ENCODE assay signal across 17 cellular contexts in genomic region chr5:41656597-41656996, GRCh38.
"Had no signal": no experiment of that assay in that cellular context is flagged by ENCODE, and none has a peak within 500 bp of the region (broad histone marks: within the 10 kb centered on the region; RNA-seq: fewer than 3 reads in every experiment).

No MANE protein-coding gene starts in this region.

- FAIRE-seq: endothelial cell of umbilical vein, islet of Langerhans, urothelium cell line had no signal

- H3K4me1 ChIP-seq: esophagus squamous epithelium, thyroid gland had no signal

- ATAC-seq: activated naive CD4-positive, alpha-beta T cell treated with anti-CD3 and anti-CD28 coated beads, Interleukin-2, amount 50 U/mL, for 72 hours; left lobe of liver had no signal

- H3K27ac ChIP-seq: cardiac muscle cell, esophagus squamous epithelium, thyroid gland, WERI-Rb-1 had no signal

- H3K27me3 ChIP-seq: cardiac muscle cell, esophagus squamous epithelium, thyroid gland had no signal

- H3K36me3 ChIP-seq: cardiac muscle cell, esophagus squamous epithelium, thyroid gland, WERI-Rb-1 had no signal

- H3K4me3 ChIP-seq: cardiac muscle cell, esophagus squamous epithelium, thyroid gland had no signal

- H3K9me3 ChIP-seq: esophagus squamous epithelium, thyroid gland had no signal

- DNase-seq: activated CD4-positive, alpha-beta T cell treated with anti-CD3 and anti-CD28 coated beads for 1 hour; activated CD4-positive, alpha-beta T cell treated with anti-CD3 and anti-CD28 coated beads, Interleukin-2, amount 50 U/mL, for 48 hours; activated gamma-delta T cell; effector memory CD4-positive, alpha-beta T cell; esophagus squamous epithelium; stimulated activated CD4-positive, alpha-beta T cell treated with anti-CD3 and anti-CD28 coated beads, Interleukin-12 subunit alpha, Interleukin-12 subunit beta, amount 100 ng/mL, for 4 hours; stimulated activated CD4-positive, alpha-beta T cell treated with anti-CD3 and anti-CD28 coated beads, Interleukin-1b, Interleukin-23, amount 100 ng/mL, for 48 hours; stimulated activated CD8-positive, alpha-beta memory T cell treated with anti-CD3 and anti-CD28 coated beads, Interleukin-4, amount 100 ng/mL, for 48 hours; stimulated activated naive CD4-positive, alpha-beta T cell; thyroid gland; WERI-Rb-1 had no signal
